9 cellular contexts compared by ENCODE assay signal in genomic region chr3:49805884-49806701, GRCh38. TPM values are rescaled to one million over a fixed set of nuclear protein-coding genes. Genes with fewer than 3 reads are reported as not detected.
DNase-seq lines count a peak whose midpoint lies in the region; ATAC-seq, FAIRE-seq and TF ChIP-seq lines count a peak whose summit lies in the region.
"Had no signal": no experiment of that assay in that cellular context is flagged by ENCODE, and none has a peak within 500 bp of the region (broad histone marks: within the 10 kb centered on the region; RNA-seq: fewer than 3 reads in every experiment).

No MANE protein-coding gene starts in this region.

- H3K27ac ChIP-seq in astrocyte (ENCODE audit: low read depth, low read length) (no peak overlapping the region), upper lobe of right lung (peak overlapping the region; percentile 87)

- no peak for FAIRE-seq in astrocyte (lab: Jason Lieb, UNC)
- FAIRE-seq: G401.6 had no signal

- ATAC-seq in upper lobe of right lung (no peak), GM18909 (IDR thresholded peaks at IDR 0.05; ENCODE audit: poor library complexity, unreplicated experiment) (no peak), HG02571 (IDR thresholded peaks at IDR 0.05; ENCODE audit: unreplicated experiment) (no peak)

- H3K36me3 ChIP-seq in astrocyte (ENCODE audit: insufficient read depth, low read length) = no peaks in the 10 kb centered on the region
- H3K36me3 ChIP-seq in upper lobe of right lung = peaks cover 16% of the 10 kb centered on the region

- TF ChIP-seq CTCF in astrocyte (IDR thresholded peaks at IDR 0.05; ENCODE audit: insufficient read depth, low read depth, low read length) = no peak
- no peak for TF ChIP-seq CTCF in upper lobe of right lung (IDR thresholded peaks at IDR 0.05)

- no peak overlapping the region for H3K9ac ChIP-seq in astrocyte (ENCODE audit: low read length)

- H4K20me1 ChIP-seq in astrocyte (ENCODE audit: insufficient read depth, low read length) = peaks cover 3% of the 10 kb centered on the region

- H3K36me3 Mint-ChIP-seq in activated naive CD4-positive, alpha-beta T cell treated with anti-CD3 and anti-CD28 coated beads, Interleukin-2, amount 10 ng/mL, durations not matched to agents 7 days and 5 days = peaks cover 27% of the 10 kb centered on the region
- peaks cover 5% of the 10 kb centered on the region for H3K36me3 Mint-ChIP-seq in astrocyte (ENCODE audit: low read depth, unreplicated experiment)

- intact Hi-C loops in upper lobe of right lung (cut with DNase I) = no loop called here

- no peak overlapping the region for H3K27ac Mint-ChIP-seq in activated naive CD4-positive, alpha-beta T cell treated with anti-CD3 and anti-CD28 coated beads, Interleukin-2, amount 10 ng/mL, durations not matched to agents 7 days and 5 days
- no peak overlapping the region for H3K27ac Mint-ChIP-seq in astrocyte (ENCODE audit: unreplicated experiment)

- no peaks in the 10 kb centered on the region for H3K9me3 ChIP-seq in astrocyte (ENCODE audit: insufficient read depth, low read depth, low read length)
- no peaks in the 10 kb centered on the region for H3K9me3 ChIP-seq in upper lobe of right lung

- H3K4me1 ChIP-seq in astrocyte (ENCODE audit: insufficient read depth, low read length) (peaks cover 21% of the 10 kb centered on the region), upper lobe of right lung (peaks cover 49% of the 10 kb centered on the region)

- H3K27me3 ChIP-seq in astrocyte (ENCODE audit: insufficient read depth, low read length) = no peaks in the 10 kb centered on the region
- H3K27me3 ChIP-seq in upper lobe of right lung = no peaks in the 10 kb centered on the region

- H2AFZ ChIP-seq in astrocyte (ENCODE audit: low read depth, low read length) = no peak overlapping the region

- CTCF ChIA-PET in activated naive CD4-positive, alpha-beta T cell treated with anti-CD3 and anti-CD28 coated beads, Interleukin-2, amount 10 ng/mL, durations not matched to agents 7 days and 5 days (lab: Charles Lee) = interaction anchor here (15.9 kb wide), 1 partner anchor 31 kb away, joined by 225 read pairs; no protein-coding TSS in a partner anchor

- peak overlapping the region; percentile 52 for H3K4me2 ChIP-seq in astrocyte (ENCODE audit: low read length)

- peaks cover 54% of the 10 kb centered on the region for H3K4me1 Mint-ChIP-seq in activated naive CD4-positive, alpha-beta T cell treated with anti-CD3 and anti-CD28 coated beads, Interleukin-2, amount 10 ng/mL, durations not matched to agents 7 days and 5 days
- peaks cover 22% of the 10 kb centered on the region for H3K4me1 Mint-ChIP-seq in astrocyte (ENCODE audit: low read depth, unreplicated experiment)

- H3K27me3 Mint-ChIP-seq in activated naive CD4-positive, alpha-beta T cell treated with anti-CD3 and anti-CD28 coated beads, Interleukin-2, amount 10 ng/mL, durations not matched to agents 7 days and 5 days = peaks cover 39% of the 10 kb centered on the region
- H3K27me3 Mint-ChIP-seq in astrocyte (ENCODE audit: low read depth, unreplicated experiment) = peaks cover 23% of the 10 kb centered on the region

- no peaks in the 10 kb centered on the region for H3K9me3 Mint-ChIP-seq in activated naive CD4-positive, alpha-beta T cell treated with anti-CD3 and anti-CD28 coated beads, Interleukin-2, amount 10 ng/mL, durations not matched to agents 7 days and 5 days
- H3K9me3 Mint-ChIP-seq in astrocyte (ENCODE audit: unreplicated experiment) = peaks cover 2% of the 10 kb centered on the region

- peak; percentile 51 for DNase-seq in activated naive CD4-positive, alpha-beta T cell treated with anti-CD3 and anti-CD28 coated beads, Interleukin-2, amount 10 ng/mL, durations not matched to agents 7 days and 5 days
- DNase-seq in activated naive CD4-positive, alpha-beta T cell treated with Interleukin-2 at 50 U/mL for 16 hours = no peak
- DNase-seq in astrocyte (ENCODE audit: low read depth) = no peak
- peak; percentile 83 to 90 for DNase-seq in lung microvascular endothelial cell (ENCODE audit: low read depth in 2 of 2)
- DNase-seq in upper lobe of right lung = no peak
- DNase-seq in NCI-H1105 (lab: John Stamatoyannopoulos, UW) = no peak

- H3K4me3 Mint-ChIP-seq in activated naive CD4-positive, alpha-beta T cell treated with anti-CD3 and anti-CD28 coated beads, Interleukin-2, amount 10 ng/mL, durations not matched to agents 7 days and 5 days = no peak overlapping the region
- H3K4me3 Mint-ChIP-seq in astrocyte (ENCODE audit: unreplicated experiment) = no peak overlapping the region

- H3K4me3 ChIP-seq in astrocyte (ENCODE audit: insufficient read depth, low read depth, low read length) (no peak overlapping the region), upper lobe of right lung (peak overlapping the region; percentile 8)

- no peaks in the 10 kb centered on the region for H3K79me2 ChIP-seq in astrocyte (ENCODE audit: insufficient read depth, low read length)

RNA-seq across cellular contexts. Expression of gene INKA1, which starts 3.0 kb away (rescaled TPM):
- total RNA-seq in astrocyte (2.7 and 3.9 TPM in 2 replicates), lung microvascular endothelial cell (12.3 and 17.2 TPM in 2 replicates), upper lobe of right lung (6.6 TPM)

RNA-seq across cellular contexts. Expression of gene CDHR4, which starts 6.4 kb away (rescaled TPM):
- not detected in 2 replicates for total RNA-seq in astrocyte
- total RNA-seq in lung microvascular endothelial cell = not detected in 2 replicates
- total RNA-seq in upper lobe of right lung = not detected

RNA-seq across cellular contexts. Expression of gene UBA7, which starts 7.7 kb away (rescaled TPM):
- total RNA-seq in astrocyte (18.9 and 26.2 TPM in 2 replicates), lung microvascular endothelial cell (23.3 and 23.4 TPM in 2 replicates), upper lobe of right lung (110 TPM)

RNA-seq across cellular contexts. Expression of gene IP6K1, which starts 19.8 kb away (rescaled TPM):
- total RNA-seq in astrocyte (34.5 and 38.3 TPM in 2 replicates), lung microvascular endothelial cell (37.3 and 47.4 TPM in 2 replicates), upper lobe of right lung (39.5 TPM)

RNA-seq across cellular contexts. Expression of gene TRAIP, which starts 50.3 kb away (rescaled TPM):
- total RNA-seq in astrocyte (3.2 and 3.4 TPM in 2 replicates), lung microvascular endothelial cell (1.2 and 2.4 TPM in 2 replicates), upper lobe of right lung (1.5 TPM)

Comparison
In these comparisons a context has a peak if more than half of its experiments do, and no peak if none do; other contexts are left out.
1. DNase-seq: peak in activated naive CD4-positive, alpha-beta T cell treated with anti-CD3 and anti-CD28 coated beads, Interleukin-2, amount 10 ng/mL, durations not matched to agents 7 days and 5 days (single experiment) and lung microvascular endothelial cell (2 of 2); none in activated naive CD4-positive, alpha-beta T cell treated with Interleukin-2 at 50 U/mL for 16 hours (single experiment), astrocyte (single experiment), upper lobe of right lung (single experiment) and NCI-H1105 (single experiment).